Comparison of ENCODE assay signal across 15 cellular contexts in genomic region chr3:65605876-65606432, GRCh38.
"Had no signal": no experiment of that assay in that cellular context is flagged by ENCODE, and none has a peak within 500 bp of the region (broad histone marks: within the 10 kb centered on the region; RNA-seq: fewer than 3 reads in every experiment).

No MANE protein-coding gene starts in this region.

- H3K27ac ChIP-seq: esophagus muscularis mucosa, heart left ventricle, left ventricle myocardium inferior, ovary, upper lobe of left lung had no signal

- H3K4me1 Mint-ChIP-seq: activated CD4-positive, alpha-beta memory T cell treated with anti-CD3 and anti-CD28 coated beads, Interleukin-2, amount 10 ng/mL, durations not matched to agents 7 days and 5 days; endodermal cell had no signal

- H3K9me3 ChIP-seq: esophagus muscularis mucosa, heart left ventricle, left ventricle myocardium inferior, ovary, upper lobe of left lung had no signal

- H3K9me3 Mint-ChIP-seq: activated CD4-positive, alpha-beta memory T cell treated with anti-CD3 and anti-CD28 coated beads, Interleukin-2, amount 10 ng/mL, durations not matched to agents 7 days and 5 days; endodermal cell; neural crest cell; stimulated activated naive CD8-positive, alpha-beta T cell treated with anti-CD3 and anti-CD28 coated beads, Interleukin-15, Interleukin-2, amounts not matched to agents 100 ng/mL and 50 ng/mL, for 24 hours had no signal

- H3K4me3 Mint-ChIP-seq: activated CD4-positive, alpha-beta memory T cell treated with anti-CD3 and anti-CD28 coated beads, Interleukin-2, amount 10 ng/mL, durations not matched to agents 7 days and 5 days; endodermal cell; neural crest cell; stimulated activated naive CD8-positive, alpha-beta T cell treated with anti-CD3 and anti-CD28 coated beads, Interleukin-15, Interleukin-2, amounts not matched to agents 100 ng/mL and 50 ng/mL, for 24 hours; T-helper 2 cell treated with Interferon-gamma antibody and Interleukin-4, amounts not matched to agents 5 μg/mL and 100 μg/mL, for 36 hours had no signal

- H3K4me3 ChIP-seq: esophagus muscularis mucosa, heart left ventricle, left ventricle myocardium inferior, ovary, upper lobe of left lung had no signal

- H3K27me3 Mint-ChIP-seq: activated CD4-positive, alpha-beta memory T cell treated with anti-CD3 and anti-CD28 coated beads, Interleukin-2, amount 10 ng/mL, durations not matched to agents 7 days and 5 days; stimulated activated naive CD8-positive, alpha-beta T cell treated with anti-CD3 and anti-CD28 coated beads, Interleukin-15, Interleukin-2, amounts not matched to agents 100 ng/mL and 50 ng/mL, for 24 hours had no signal

- H3K36me3 ChIP-seq: esophagus muscularis mucosa, heart left ventricle, left ventricle myocardium inferior, ovary, upper lobe of left lung had no signal

- DNase-seq: activated CD4-positive, alpha-beta memory T cell treated with anti-CD3 and anti-CD28 coated beads, Interleukin-2, amount 10 ng/mL, durations not matched to agents 7 days and 5 days; activated CD4-positive, alpha-beta T cell treated with anti-CD3 and anti-CD28 coated beads for 1 hour; activated T-cell treated with anti-CD3 and anti-CD28 coated beads, Interleukin-2, amount 50 U/mL, for 48 hours; endodermal cell; foreskin melanocyte; heart left ventricle; left ventricle myocardium inferior; ovary; stimulated activated CD4-positive, alpha-beta T cell treated with anti-CD3 and anti-CD28 coated beads, Interleukin-4, amount 100 ng/mL, for 1 hour; SW 1271; upper lobe of left lung had no signal

- H3K27ac Mint-ChIP-seq: activated CD4-positive, alpha-beta memory T cell treated with anti-CD3 and anti-CD28 coated beads, Interleukin-2, amount 10 ng/mL, durations not matched to agents 7 days and 5 days; endodermal cell; stimulated activated naive CD8-positive, alpha-beta T cell treated with anti-CD3 and anti-CD28 coated beads, Interleukin-15, Interleukin-2, amounts not matched to agents 100 ng/mL and 50 ng/mL, for 24 hours; T-helper 2 cell treated with Interferon-gamma antibody and Interleukin-4, amounts not matched to agents 5 μg/mL and 100 μg/mL, for 36 hours had no signal

- H3K27me3 ChIP-seq: esophagus muscularis mucosa, heart left ventricle, ovary, upper lobe of left lung had no signal
